In genomic region chr12:116455540-116456306, GRCh38 we compare ENCODE assay signal across 1 cellular context.
TF ChIP-seq lines count a peak whose summit lies in the region.

No MANE protein-coding gene starts in this region.

TF ChIP-seq in Ishikawa, 13 proteins besides CTCF, POLR2A, EP300 and RAD21 (continued from another document):
- TF ChIP-seq MAX (IDR thresholded peaks at IDR 0.05) (no peak), EGR1 (IDR thresholded peaks at IDR 0.05) (no peak), YY1 (IDR thresholded peaks at IDR 0.05; ENCODE audit: low read depth) (no peak)
